Comparison of ENCODE assay signal across 1 cellular context in the genomic region with DNA sequence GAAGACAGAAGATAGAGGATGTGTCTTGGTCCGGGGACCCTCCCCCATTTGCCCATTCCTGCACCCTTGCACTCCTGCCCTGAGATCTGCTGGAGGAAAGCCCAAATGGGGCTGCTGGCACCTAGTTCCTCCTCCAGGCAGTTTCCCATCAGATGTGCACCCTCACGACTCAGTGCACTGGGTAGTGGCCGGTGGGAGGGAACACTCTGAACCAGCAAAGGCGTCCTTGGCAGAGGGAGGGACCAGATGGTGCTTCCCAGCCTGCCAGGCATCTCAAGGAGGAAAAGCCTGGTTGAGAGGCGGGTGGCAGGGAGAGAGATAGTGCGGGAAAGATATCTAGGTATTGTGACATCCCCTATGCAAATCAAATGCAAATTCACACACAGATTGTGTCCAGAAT.
A peak's percentile ranks its signal among the peaks of the same experiment; 100 is the strongest.
TF ChIP-seq lines count a peak whose summit lies in the region.

No MANE protein-coding gene starts in this region.

TF ChIP-seq in K562, 482 proteins besides CTCF, POLR2A, EP300 and RAD21:
- TF ChIP-seq, protein P1, sequence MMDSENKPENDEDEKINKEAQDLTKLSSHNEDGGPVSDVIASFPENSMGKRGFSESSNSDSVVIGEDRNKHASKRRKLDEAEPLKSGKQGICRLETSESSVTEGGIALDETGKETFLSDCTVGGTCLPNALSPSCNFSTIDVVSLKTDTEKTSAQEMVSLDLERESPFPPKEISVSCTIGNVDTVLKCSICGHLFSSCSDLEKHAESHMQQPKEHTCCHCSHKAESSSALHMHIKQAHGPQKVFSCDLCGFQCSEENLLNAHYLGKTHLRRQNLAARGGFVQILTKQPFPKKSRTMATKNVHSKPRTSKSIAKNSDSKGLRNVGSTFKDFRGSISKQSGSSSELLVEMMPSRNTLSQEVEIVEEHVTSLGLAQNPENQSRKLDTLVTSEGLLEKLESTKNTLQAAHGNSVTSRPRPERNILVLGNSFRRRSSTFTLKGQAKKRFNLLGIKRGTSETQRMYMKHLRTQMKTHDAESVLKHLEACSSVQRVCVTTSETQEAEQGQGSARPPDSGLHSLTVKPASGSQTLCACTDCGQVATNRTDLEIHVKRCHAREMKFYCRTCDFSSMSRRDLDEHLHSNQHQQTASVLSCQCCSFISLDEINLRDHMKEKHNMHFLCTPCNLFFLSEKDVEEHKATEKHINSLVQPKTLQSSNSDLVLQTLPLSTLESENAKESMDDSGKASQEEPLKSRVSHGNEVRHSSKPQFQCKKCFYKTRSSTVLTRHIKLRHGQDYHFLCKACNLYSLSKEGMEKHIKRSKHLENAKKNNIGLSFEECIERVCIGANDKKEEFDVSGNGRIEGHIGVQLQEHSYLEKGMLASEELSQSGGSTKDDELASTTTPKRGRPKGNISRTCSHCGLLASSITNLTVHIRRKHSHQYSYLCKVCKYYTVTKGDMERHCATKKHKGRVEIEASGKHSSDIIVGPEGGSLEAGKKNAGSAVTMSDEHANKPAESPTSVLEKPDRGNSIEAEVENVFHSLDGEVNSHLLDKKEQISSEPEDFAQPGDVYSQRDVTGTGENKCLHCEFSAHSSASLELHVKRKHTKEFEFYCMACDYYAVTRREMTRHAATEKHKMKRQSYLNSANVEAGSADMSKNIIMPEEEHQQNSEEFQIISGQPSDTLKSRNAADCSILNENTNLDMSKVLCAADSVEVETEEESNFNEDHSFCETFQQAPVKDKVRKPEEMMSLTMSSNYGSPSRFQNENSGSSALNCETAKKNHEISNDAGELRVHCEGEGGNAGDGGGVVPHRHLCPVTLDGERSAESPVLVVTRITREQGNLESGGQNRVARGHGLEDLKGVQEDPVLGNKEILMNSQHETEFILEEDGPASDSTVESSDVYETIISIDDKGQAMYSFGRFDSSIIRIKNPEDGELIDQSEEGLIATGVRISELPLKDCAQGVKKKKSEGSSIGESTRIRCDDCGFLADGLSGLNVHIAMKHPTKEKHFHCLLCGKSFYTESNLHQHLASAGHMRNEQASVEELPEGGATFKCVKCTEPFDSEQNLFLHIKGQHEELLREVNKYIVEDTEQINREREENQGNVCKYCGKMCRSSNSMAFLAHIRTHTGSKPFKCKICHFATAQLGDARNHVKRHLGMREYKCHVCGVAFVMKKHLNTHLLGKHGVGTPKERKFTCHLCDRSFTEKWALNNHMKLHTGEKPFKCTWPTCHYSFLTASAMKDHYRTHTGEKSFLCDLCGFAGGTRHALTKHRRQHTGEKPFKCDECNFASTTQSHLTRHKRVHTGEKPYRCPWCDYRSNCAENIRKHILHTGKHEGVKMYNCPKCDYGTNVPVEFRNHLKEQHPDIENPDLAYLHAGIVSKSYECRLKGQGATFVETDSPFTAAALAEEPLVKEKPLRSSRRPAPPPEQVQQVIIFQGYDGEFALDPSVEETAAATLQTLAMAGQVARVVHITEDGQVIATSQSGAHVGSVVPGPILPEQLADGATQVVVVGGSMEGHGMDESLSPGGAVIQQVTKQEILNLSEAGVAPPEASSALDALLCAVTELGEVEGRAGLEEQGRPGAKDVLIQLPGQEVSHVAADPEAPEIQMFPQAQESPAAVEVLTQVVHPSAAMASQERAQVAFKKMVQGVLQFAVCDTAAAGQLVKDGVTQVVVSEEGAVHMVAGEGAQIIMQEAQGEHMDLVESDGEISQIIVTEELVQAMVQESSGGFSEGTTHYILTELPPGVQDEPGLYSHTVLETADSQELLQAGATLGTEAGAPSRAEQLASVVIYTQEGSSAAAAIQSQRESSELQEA (IDR thresholded peaks at IDR 0.05; ENCODE audit: low read depth), result no peak
- TF ChIP-seq POLR2AphosphoS5 (IDR thresholded peaks at IDR 0.05; ENCODE audit: control insufficient read depth, insufficient read depth, low read depth, low read length) (no peak), CEBPB (tag; IDR thresholded peaks at IDR 0.05) (peak; percentile 74), ZNF778 (CRISPR knock-in tag; IDR thresholded peaks at IDR 0.05) (no peak), SMARCA4 (IDR thresholded peaks at IDR 0.05) (no peak)
- TF ChIP-seq, protein P2, sequence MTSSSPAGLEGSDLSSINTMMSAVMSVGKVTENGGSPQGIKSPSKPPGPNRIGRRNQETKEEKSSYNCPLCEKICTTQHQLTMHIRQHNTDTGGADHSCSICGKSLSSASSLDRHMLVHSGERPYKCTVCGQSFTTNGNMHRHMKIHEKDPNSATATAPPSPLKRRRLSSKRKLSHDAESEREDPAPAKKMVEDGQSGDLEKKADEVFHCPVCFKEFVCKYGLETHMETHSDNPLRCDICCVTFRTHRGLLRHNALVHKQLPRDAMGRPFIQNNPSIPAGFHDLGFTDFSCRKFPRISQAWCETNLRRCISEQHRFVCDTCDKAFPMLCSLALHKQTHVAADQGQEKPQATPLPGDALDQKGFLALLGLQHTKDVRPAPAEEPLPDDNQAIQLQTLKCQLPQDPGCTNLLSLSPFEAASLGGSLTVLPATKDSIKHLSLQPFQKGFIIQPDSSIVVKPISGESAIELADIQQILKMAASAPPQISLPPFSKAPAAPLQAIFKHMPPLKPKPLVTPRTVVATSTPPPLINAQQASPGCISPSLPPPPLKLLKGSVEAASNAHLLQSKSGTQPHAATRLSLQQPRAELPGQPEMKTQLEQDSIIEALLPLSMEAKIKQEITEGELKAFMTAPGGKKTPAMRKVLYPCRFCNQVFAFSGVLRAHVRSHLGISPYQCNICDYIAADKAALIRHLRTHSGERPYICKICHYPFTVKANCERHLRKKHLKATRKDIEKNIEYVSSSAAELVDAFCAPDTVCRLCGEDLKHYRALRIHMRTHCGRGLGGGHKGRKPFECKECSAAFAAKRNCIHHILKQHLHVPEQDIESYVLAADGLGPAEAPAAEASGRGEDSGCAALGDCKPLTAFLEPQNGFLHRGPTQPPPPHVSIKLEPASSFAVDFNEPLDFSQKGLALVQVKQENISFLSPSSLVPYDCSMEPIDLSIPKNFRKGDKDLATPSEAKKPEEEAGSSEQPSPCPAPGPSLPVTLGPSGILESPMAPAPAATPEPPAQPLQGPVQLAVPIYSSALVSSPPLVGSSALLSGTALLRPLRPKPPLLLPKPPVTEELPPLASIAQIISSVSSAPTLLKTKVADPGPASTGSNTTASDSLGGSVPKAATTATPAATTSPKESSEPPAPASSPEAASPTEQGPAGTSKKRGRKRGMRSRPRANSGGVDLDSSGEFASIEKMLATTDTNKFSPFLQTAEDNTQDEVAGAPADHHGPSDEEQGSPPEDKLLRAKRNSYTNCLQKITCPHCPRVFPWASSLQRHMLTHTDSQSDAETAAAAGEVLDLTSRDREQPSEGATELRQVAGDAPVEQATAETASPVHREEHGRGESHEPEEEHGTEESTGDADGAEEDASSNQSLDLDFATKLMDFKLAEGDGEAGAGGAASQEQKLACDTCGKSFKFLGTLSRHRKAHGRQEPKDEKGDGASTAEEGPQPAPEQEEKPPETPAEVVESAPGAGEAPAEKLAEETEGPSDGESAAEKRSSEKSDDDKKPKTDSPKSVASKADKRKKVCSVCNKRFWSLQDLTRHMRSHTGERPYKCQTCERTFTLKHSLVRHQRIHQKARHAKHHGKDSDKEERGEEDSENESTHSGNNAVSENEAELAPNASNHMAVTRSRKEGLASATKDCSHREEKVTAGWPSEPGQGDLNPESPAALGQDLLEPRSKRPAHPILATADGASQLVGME (CRISPR knock-in tag; IDR thresholded peaks at IDR 0.05), result no peak
- TF ChIP-seq, protein P3, sequence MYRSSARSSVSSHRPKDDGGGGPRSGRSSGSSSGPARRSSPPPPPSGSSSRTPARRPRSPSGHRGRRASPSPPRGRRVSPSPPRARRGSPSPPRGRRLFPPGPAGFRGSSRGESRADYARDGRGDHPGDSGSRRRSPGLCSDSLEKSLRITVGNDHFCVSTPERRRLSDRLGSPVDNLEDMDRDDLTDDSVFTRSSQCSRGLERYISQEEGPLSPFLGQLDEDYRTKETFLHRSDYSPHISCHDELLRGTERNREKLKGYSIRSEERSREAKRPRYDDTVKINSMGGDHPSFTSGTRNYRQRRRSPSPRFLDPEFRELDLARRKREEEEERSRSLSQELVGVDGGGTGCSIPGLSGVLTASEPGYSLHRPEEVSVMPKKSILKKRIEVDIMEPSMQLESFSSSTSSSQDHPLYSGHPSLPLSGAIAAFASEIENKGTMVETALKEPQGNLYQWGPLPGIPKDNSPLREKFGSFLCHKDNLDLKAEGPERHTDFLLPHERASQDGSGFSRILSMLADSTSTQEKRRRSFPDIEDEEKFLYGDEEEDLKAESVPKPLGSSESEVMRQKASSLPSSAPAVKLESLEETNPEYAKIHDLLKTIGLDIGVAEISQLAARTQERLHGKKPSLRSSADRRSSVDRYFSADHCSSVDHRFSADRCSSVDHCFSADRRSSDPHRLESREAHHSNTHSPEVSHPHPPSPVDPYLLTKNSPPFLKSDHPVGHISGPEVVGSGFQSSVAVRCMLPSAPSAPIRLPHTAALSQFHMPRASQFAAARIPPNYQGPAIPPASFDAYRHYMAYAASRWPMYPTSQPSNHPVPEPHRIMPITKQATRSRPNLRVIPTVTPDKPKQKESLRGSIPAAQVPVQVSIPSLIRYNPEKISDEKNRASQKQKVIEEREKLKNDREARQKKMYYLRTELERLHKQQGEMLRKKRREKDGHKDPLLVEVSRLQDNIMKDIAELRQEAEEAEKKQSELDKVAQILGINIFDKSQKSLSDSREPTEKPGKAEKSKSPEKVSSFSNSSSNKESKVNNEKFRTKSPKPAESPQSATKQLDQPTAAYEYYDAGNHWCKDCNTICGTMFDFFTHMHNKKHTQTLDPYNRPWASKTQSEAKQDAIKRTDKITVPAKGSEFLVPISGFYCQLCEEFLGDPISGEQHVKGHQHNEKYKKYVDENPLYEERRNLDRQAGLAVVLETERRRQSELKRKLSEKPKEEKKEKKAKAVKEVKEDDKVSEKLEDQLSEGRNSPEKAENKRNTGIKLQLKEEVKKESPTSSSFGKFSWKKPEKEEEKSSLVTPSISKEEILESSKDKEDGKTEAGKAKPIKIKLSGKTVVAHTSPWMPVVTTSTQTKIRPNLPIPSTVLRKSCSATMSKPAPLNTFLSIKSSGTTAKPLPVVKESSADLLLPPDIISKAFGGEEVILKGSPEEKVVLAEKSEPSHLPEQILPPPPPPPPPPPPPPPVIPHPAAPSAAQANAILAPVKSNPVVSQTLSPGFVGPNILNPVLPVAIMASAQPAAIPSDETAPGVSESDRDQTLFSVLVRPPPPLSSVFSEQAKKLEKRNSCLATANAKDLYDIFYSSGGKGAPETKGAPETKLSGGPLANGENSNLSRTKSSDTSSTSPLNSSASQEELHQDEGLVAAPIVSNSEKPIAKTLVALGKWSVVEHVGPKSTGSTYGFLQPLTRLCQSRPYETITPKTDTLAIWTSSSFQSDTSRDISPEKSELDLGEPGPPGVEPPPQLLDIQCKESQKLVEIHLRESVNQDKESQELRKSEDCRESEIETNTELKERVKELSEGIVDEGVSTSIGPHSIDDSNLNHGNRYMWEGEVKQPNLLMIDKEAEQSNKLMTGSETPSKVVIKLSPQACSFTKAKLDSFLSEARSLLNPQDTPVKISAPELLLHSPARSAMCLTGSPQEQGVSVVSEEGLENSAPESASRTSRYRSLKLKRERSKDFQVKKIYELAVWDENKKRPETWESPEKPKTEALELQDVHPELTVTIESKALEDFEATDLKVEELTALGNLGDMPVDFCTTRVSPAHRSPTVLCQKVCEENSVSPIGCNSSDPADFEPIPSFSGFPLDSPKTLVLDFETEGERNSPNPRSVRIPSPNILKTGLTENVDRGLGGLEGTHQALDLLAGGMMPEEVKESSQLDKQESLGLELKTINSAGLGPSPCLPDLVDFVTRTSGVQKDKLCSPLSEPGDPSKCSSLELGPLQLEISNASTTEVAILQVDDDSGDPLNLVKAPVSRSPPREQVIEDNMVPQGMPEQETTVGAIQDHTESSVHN (IDR thresholded peaks at IDR 0.05; ENCODE audit: borderline replicate concordance in 1 of 2, low read depth in 1 of 2), result no peak
